In genomic region chr12:59665692-59666091, GRCh38 we compare ENCODE assay signal across 18 cellular contexts.
DNase-seq lines count a peak whose midpoint lies in the region; ATAC-seq and TF ChIP-seq lines count a peak whose summit lies in the region.
"Had no signal": no experiment of that assay in that cellular context is flagged by ENCODE, and none has a peak within 500 bp of the region (broad histone marks: within the 10 kb centered on the region; RNA-seq: fewer than 3 reads in every experiment).

No MANE protein-coding gene starts in this region.

- H3K4me2 ChIP-seq in Karpas-422 (ENCODE audit: low read depth, low read length, poor library complexity, severe bottlenecking), result no peak overlapping the region
- H3K4me2 ChIP-seq: BLaER1 had no signal

- no peak overlapping the region for H3K9ac ChIP-seq in Karpas-422 (ENCODE audit: low read length)
- H3K9ac ChIP-seq: BLaER1 had no signal

- peak overlapping the region; percentile 61 for H3K4me3 ChIP-seq in left ventricle myocardium inferior
- H3K4me3 ChIP-seq in Karpas-422 (ENCODE audit: low read length), result no peak overlapping the region
- H3K4me3 ChIP-seq: BLaER1, HAP-1 had no signal

- DNase-seq in Right ventricle myocardium superior (no peak), Right ventricle myocardium inferior (ENCODE audit: missing footprints) (no peak), left ventricle myocardium inferior (no peak), cardiac septum (ENCODE audit: low spot score) (no peak), left lobe of liver (ENCODE audit: low spot score) (no peak), Karpas-422 (no peak), OCI-M1 (lab: John Stamatoyannopoulos, UW) (no peak)
- DNase-seq: Caco-2; CD4-positive, CD25-positive, alpha-beta regulatory T cell; CD8-positive, alpha-beta T cell; DMS153; DND-41; GOT3; HFFc6 had no signal

- H3K9me2 ChIP-seq in Karpas-422 (replicated peaks; ENCODE audit: insufficient read depth, low read length), result no peaks in the 10 kb centered on the region

- peaks cover 86% of the 10 kb centered on the region for H3K79me2 ChIP-seq in Karpas-422 (ENCODE audit: low read length)

- H3K9me3 ChIP-seq in left ventricle myocardium inferior (replicated peaks), result peaks cover 20% of the 10 kb centered on the region
- H3K9me3 ChIP-seq in Karpas-422 (ENCODE audit: low read length), result no peaks in the 10 kb centered on the region
- H3K9me3 ChIP-seq: Caco-2, HAP-1 had no signal

- H4K20me1 ChIP-seq in Karpas-422 (ENCODE audit: insufficient read depth, low read depth, low read length), result no peaks in the 10 kb centered on the region
- H4K20me1 ChIP-seq: BLaER1 had no signal

- no peak overlapping the region for H2AFZ ChIP-seq in Karpas-422 (ENCODE audit: low read length)

- H3K4me1 ChIP-seq in left ventricle myocardium inferior (peaks cover 50% of the 10 kb centered on the region), Karpas-422 (ENCODE audit: low read length) (no peaks in the 10 kb centered on the region; the same call in 1 of the 2 replicates)
- H3K4me1 ChIP-seq: BLaER1, Caco-2, HAP-1 had no signal

- H3K27ac ChIP-seq in left ventricle myocardium inferior (replicated peaks) (peak overlapping the region; percentile 81), Karpas-422 (ENCODE audit: low read length) (no peak overlapping the region)
- H3K27ac ChIP-seq: 22Rv1, BLaER1, C4-2B had no signal

- ATAC-seq in Right ventricle myocardium superior (ENCODE audit: poor library complexity) (peak; percentile 32), Right ventricle myocardium inferior (no peak), left lobe of liver (peak; percentile 36)
- ATAC-seq: CD8-positive, alpha-beta T cell had no signal

- H3K36me3 ChIP-seq in left ventricle myocardium inferior, result peaks cover 11% of the 10 kb centered on the region
- H3K36me3 ChIP-seq in Karpas-422 (ENCODE audit: insufficient read depth, low read length), result 0 out of 2 replicates have a peak, but pooled peaks cover 3% of the 10 kb centered on the region
- H3K36me3 ChIP-seq: HAP-1 had no signal

- H3K27me3 ChIP-seq in left ventricle myocardium inferior (ENCODE audit: low read depth) (no peaks in the 10 kb centered on the region), Karpas-422 (ENCODE audit: low read length) (no peaks in the 10 kb centered on the region)
- H3K27me3 ChIP-seq: BLaER1 had no signal

- intact Hi-C loops in Right ventricle myocardium superior (cut with DNase I), result no loop called here
- intact Hi-C loops in Right ventricle myocardium inferior (cut with DNase I), result loop anchor here (2.0 kb wide), 1 partner anchor 69 kb away; the partner anchor contains the start of gene SLC16A7
- intact Hi-C loops in left ventricle myocardium inferior (cut with micrococcal nuclease), result no loop called here
- intact Hi-C loops in cardiac septum (cut with DNase I), result no loop called here

- TF ChIP-seq CTCF in left ventricle myocardium inferior (IDR thresholded peaks at IDR 0.05; ENCODE audit: borderline replicate concordance), result no peak
